Comparison of ENCODE assay signal across 1 cellular context in the genomic region with DNA sequence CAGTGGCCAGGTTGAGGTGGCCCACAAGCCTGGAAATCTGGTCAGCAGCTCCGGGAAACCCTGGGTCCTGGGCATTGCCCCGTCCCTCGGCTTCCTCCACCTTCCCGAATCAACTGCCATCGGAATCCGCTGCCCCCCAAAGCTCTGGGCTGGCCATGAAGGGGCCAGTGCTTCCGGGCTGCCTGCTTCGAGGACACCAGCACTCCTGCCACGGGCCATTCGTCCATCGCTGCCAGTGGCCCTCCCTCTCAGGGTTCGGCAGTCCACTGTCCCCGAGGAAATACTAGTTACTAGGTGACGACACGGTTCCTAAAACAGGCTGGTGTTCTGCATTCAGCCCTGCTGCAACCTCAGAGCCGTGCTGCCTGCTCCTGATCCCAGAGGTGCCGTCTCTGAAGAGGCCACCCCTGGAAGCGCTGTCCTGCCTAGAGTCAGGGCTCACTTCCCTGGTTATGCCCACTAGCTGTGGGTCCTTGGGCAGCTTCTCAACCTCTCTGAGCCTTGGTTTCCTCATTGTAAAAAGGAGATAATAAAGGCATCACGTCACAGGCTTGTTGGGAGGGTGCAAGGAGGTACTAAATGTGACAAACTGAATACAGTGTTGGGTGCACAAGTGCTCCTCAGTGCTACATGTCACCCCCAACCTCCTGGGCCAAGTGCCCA.
TF ChIP-seq lines count a peak whose summit lies in the region.

No MANE protein-coding gene starts in this region.

TF ChIP-seq in H1, 55 proteins besides CTCF, POLR2A, EP300 and RAD21:
- TF ChIP-seq FOSL1 (IDR thresholded peaks at IDR 0.05; ENCODE audit: insufficient read depth, low read depth, low read length) (no peak), EGR1 (IDR thresholded peaks at IDR 0.05; ENCODE audit: borderline replicate concordance, low read depth, low read length) (no peak), YY1 (IDR thresholded peaks at IDR 0.05; ENCODE audit: low read depth, low read length) (no peak), JUN (IDR thresholded peaks at IDR 0.05; ENCODE audit: low read depth, low read length) (no peak), KDM5A (IDR thresholded peaks at IDR 0.05; ENCODE audit: low read length) (no peak), GTF2F1 (IDR thresholded peaks at IDR 0.05; ENCODE audit: borderline replicate concordance, low read depth, low read length) (no peak), TEAD4 (IDR thresholded peaks at IDR 0.05; ENCODE audit: low read depth, low read length) (no peak), CBX5 (IDR thresholded peaks at IDR 0.05; ENCODE audit: low read depth, low read length) (no peak), KDM1A (IDR thresholded peaks at IDR 0.05; ENCODE audit: borderline replicate concordance, low read length) (no peak), KDM4A (IDR thresholded peaks at IDR 0.05; ENCODE audit: low read depth, low read length, severe bottlenecking) (no peak), BACH1 (IDR thresholded peaks at IDR 0.05; ENCODE audit: low read length) (no peak)
- TF ChIP-seq, protein P1, sequence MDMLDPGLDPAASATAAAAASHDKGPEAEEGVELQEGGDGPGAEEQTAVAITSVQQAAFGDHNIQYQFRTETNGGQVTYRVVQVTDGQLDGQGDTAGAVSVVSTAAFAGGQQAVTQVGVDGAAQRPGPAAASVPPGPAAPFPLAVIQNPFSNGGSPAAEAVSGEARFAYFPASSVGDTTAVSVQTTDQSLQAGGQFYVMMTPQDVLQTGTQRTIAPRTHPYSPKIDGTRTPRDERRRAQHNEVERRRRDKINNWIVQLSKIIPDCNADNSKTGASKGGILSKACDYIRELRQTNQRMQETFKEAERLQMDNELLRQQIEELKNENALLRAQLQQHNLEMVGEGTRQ (IDR thresholded peaks at IDR 0.05; ENCODE audit: low read length): no peak
- TF ChIP-seq, protein P2, sequence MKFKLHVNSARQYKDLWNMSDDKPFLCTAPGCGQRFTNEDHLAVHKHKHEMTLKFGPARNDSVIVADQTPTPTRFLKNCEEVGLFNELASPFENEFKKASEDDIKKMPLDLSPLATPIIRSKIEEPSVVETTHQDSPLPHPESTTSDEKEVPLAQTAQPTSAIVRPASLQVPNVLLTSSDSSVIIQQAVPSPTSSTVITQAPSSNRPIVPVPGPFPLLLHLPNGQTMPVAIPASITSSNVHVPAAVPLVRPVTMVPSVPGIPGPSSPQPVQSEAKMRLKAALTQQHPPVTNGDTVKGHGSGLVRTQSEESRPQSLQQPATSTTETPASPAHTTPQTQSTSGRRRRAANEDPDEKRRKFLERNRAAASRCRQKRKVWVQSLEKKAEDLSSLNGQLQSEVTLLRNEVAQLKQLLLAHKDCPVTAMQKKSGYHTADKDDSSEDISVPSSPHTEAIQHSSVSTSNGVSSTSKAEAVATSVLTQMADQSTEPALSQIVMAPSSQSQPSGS (IDR thresholded peaks at IDR 0.05; ENCODE audit: low read length): no peak
